In the genomic region with DNA sequence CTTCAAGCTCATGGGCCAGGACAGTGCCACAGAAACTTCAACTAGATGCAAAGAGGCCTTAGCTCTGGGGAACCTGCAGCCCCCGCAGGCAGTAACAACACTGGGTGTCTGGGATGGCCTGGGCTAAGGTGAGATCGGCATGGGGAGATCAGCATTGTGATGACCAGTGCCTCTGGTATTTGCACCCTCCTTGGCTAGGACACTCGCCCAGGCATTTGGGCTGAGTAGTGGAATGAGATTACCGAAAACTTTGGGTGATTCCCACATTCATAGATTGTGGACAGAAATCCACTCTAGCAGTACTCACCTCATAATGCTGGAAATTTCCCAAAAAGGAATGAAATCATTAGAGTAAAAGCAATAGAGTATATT, we compare ENCODE assay signal across 17 cellular contexts.
DNase-seq lines count a peak whose midpoint lies in the region; ATAC-seq and TF ChIP-seq lines count a peak whose summit lies in the region.
"Had no signal": no experiment of that assay in that cellular context is flagged by ENCODE, and none has a peak within 500 bp of the region (broad histone marks: within the 10 kb centered on the region; RNA-seq: fewer than 3 reads in every experiment).

No MANE protein-coding gene starts in this region.

- no peaks in the 10 kb centered on the region for H3K79me1 ChIP-seq in trophoblast cell (ENCODE audit: low read length)

- H4K12ac ChIP-seq in trophoblast cell (ENCODE audit: low read depth, low read length) = no peak overlapping the region

- H3K79me2 ChIP-seq in trophoblast cell (ENCODE audit: control insufficient read depth, insufficient read depth, low read length, poor library complexity) = no peaks in the 10 kb centered on the region

- H3K4ac ChIP-seq in trophoblast cell (ENCODE audit: low read depth, low read length) = no peak overlapping the region

- no peak overlapping the region for H2BK12ac ChIP-seq in trophoblast cell (ENCODE audit: low read length)

- no peaks in the 10 kb centered on the region for H3K9me3 ChIP-seq in WERI-Rb-1 (ENCODE audit: severe bottlenecking)
- H3K9me3 ChIP-seq in heart right ventricle = no peaks in the 10 kb centered on the region
- peaks cover 7% of the 10 kb centered on the region for H3K9me3 ChIP-seq in trophoblast cell (ENCODE audit: insufficient read depth, low read depth, low read length)

- H3K36me3 ChIP-seq in WERI-Rb-1 (peaks cover 22% of the 10 kb centered on the region), heart right ventricle (peaks cover 0 to 100% (median 35%) of the 10 kb centered on the region in 9 donors), trophoblast cell (ENCODE audit: control insufficient read depth in 1 of 2, insufficient read depth in 2 of 2, low read length in 2 of 2) (peaks cover 43 to 56% of the 10 kb centered on the region in 2 experiments)

- H3K4me3 ChIP-seq in WERI-Rb-1 (ENCODE audit: low read depth, low read length) = no peak overlapping the region
- no peak overlapping the region for H3K4me3 ChIP-seq in heart right ventricle
- no peak overlapping the region for H3K4me3 ChIP-seq in trophoblast cell (ENCODE audit: low read depth, low read length)

- H3K4me3 Mint-ChIP-seq in activated T-helper 1 cell treated with anti-CD3 and anti-CD28 coated beads, Interleukin-12 subunit alpha, Interleukin-12 subunit beta, Interleukin-2, Interleukin-4 antibody, amounts not matched to agents 30 ng/mL and 10 ng/mL and 1 ng/mL, durations not matched to agents 14 hours and 24 hours and 36 hours = no peak overlapping the region
- H3K4me3 Mint-ChIP-seq: activated CD4-positive, alpha-beta T cell treated with anti-CD3 and anti-CD28 coated beads for 36 hours; CD4-positive, CD25-positive, alpha-beta regulatory T cell; T-cell had no signal

- H3K27me3 ChIP-seq in WERI-Rb-1 (ENCODE audit: insufficient read depth, low read depth, severe bottlenecking) (no peaks in the 10 kb centered on the region), heart right ventricle (no peaks in the 10 kb centered on the region), trophoblast cell (ENCODE audit: insufficient read depth, low read length) (no peaks in the 10 kb centered on the region)

- H3K27ac ChIP-seq in WERI-Rb-1 = peak overlapping the region; percentile 46; the same call in 1 of the 2 replicates
- peak overlapping the region; percentile 3 to 78 (median 64) for H3K27ac ChIP-seq in heart right ventricle
- no peak overlapping the region for H3K27ac ChIP-seq in trophoblast cell (ENCODE audit: low read depth, low read length)

- H3K9ac ChIP-seq in trophoblast cell (ENCODE audit: low read length) = no peak overlapping the region

- H3K4me1 Mint-ChIP-seq in activated T-helper 1 cell treated with anti-CD3 and anti-CD28 coated beads, Interleukin-12 subunit alpha, Interleukin-12 subunit beta, Interleukin-2, Interleukin-4 antibody, amounts not matched to agents 30 ng/mL and 10 ng/mL and 1 ng/mL, durations not matched to agents 14 hours and 24 hours and 36 hours (ENCODE audit: low read depth) = no peaks in the 10 kb centered on the region
- H3K4me1 Mint-ChIP-seq: activated CD4-positive, alpha-beta T cell treated with anti-CD3 and anti-CD28 coated beads for 36 hours; T-cell had no signal

- intact Hi-C loops in heart right ventricle (cut with DNase I) = no loop called here
- intact Hi-C loops in activated T-helper 1 cell treated with anti-CD3 and anti-CD28 coated beads, Interleukin-12 subunit alpha, Interleukin-12 subunit beta, Interleukin-2, Interleukin-4 antibody, amounts not matched to agents 30 ng/mL and 10 ng/mL and 1 ng/mL, durations not matched to agents 14 hours and 24 hours and 36 hours (cut with micrococcal nuclease) = no loop called here

- no peak overlapping the region for H3K18ac ChIP-seq in trophoblast cell (ENCODE audit: low read length)

- ATAC-seq in heart right ventricle = peak in 6 of 8 donors; percentile 2 to 38 (median 16)
- ATAC-seq in HG03342 (IDR thresholded peaks at IDR 0.05; ENCODE audit: unreplicated experiment) = no peak
- ATAC-seq in HG03108 (IDR thresholded peaks at IDR 0.05; ENCODE audit: unreplicated experiment) = no peak
- ATAC-seq: activated CD4-positive, alpha-beta T cell treated with anti-CD3 and anti-CD28 coated beads for 36 hours; T-cell had no signal

- DNase-seq in EH (ENCODE audit: low read depth) (peak; percentile 43), WERI-Rb-1 (no peak), heart right ventricle (no peak), trophoblast cell (peak; percentile 2 to 31), DMS53 (lab: John Stamatoyannopoulos, UW) (no peak)
- no peak for DNase-seq in activated T-helper 1 cell treated with anti-CD3 and anti-CD28 coated beads, Interleukin-12 subunit alpha, Interleukin-12 subunit beta, Interleukin-2, Interleukin-4 antibody, amounts not matched to agents 30 ng/mL and 10 ng/mL and 1 ng/mL, durations not matched to agents 14 hours and 24 hours and 36 hours (ENCODE audit: low spot score)
- DNase-seq: activated CD4-positive, alpha-beta T cell treated with anti-CD3 and anti-CD28 coated beads for 36 hours; CD4-positive, CD25-positive, alpha-beta regulatory T cell; GF-D8; hippocampal formation; NCI-H1048; NCI-H2227 treated with DMSO at 0.1 percent for 48 hours; stimulated activated CD4-positive, alpha-beta T cell treated with anti-CD3 and anti-CD28 coated beads, Interleukin-4, amount 100 ng/mL, for 4 hours; stimulated activated naive CD4-positive, alpha-beta T cell; T-cell had no signal

- H2AFZ ChIP-seq in trophoblast cell (ENCODE audit: insufficient read depth, low read length, poor library complexity) = no peak overlapping the region

- H2BK5ac ChIP-seq in trophoblast cell (ENCODE audit: low read depth, low read length, poor library complexity) = no peak overlapping the region

- no peaks in the 10 kb centered on the region for H3K27me3 Mint-ChIP-seq in activated T-helper 1 cell treated with anti-CD3 and anti-CD28 coated beads, Interleukin-12 subunit alpha, Interleukin-12 subunit beta, Interleukin-2, Interleukin-4 antibody, amounts not matched to agents 30 ng/mL and 10 ng/mL and 1 ng/mL, durations not matched to agents 14 hours and 24 hours and 36 hours (ENCODE audit: insufficient read depth)
- H3K27me3 Mint-ChIP-seq: activated CD4-positive, alpha-beta T cell treated with anti-CD3 and anti-CD28 coated beads for 36 hours; CD4-positive, CD25-positive, alpha-beta regulatory T cell; T-cell had no signal

- H3K4me2 ChIP-seq in trophoblast cell (ENCODE audit: low read length) = no peak overlapping the region

- H3K4me1 ChIP-seq in heart right ventricle (peaks cover 4 to 33% (median 22%) of the 10 kb centered on the region in 9 donors), trophoblast cell (ENCODE audit: control insufficient read depth in 1 of 2, insufficient read depth in 2 of 2, low read length in 2 of 2) (no peaks in the 10 kb centered on the region)

- no peak overlapping the region for H4K91ac ChIP-seq in trophoblast cell (ENCODE audit: low read depth, low read length)

- no peak overlapping the region for H2BK120ac ChIP-seq in trophoblast cell (ENCODE audit: insufficient read depth, low read length, poor library complexity)

- H3K14ac ChIP-seq in trophoblast cell (ENCODE audit: low read length) = no peak overlapping the region

- no peak overlapping the region for H4K8ac ChIP-seq in trophoblast cell (ENCODE audit: low read depth, low read length)

- TF ChIP-seq CTCF in WERI-Rb-1 (IDR thresholded peaks at IDR 0.05; ENCODE audit: low read depth, low read length) (no peak), heart right ventricle (IDR thresholded peaks at IDR 0.05) (no peak)

- WGBS in heart right ventricle, 2 donors = 67 to 78% methylated on average over 4 of the region's 4 CpGs
- no CpG with 5 or more reads among the region's 4 CpGs for WGBS in trophoblast cell (ENCODE audit: extremely low coverage, insufficient coverage, insufficient read length)

- no peak overlapping the region for H3K27ac Mint-ChIP-seq in activated T-helper 1 cell treated with anti-CD3 and anti-CD28 coated beads, Interleukin-12 subunit alpha, Interleukin-12 subunit beta, Interleukin-2, Interleukin-4 antibody, amounts not matched to agents 30 ng/mL and 10 ng/mL and 1 ng/mL, durations not matched to agents 14 hours and 24 hours and 36 hours

- no peaks in the 10 kb centered on the region for H3K9me3 Mint-ChIP-seq in activated T-helper 1 cell treated with anti-CD3 and anti-CD28 coated beads, Interleukin-12 subunit alpha, Interleukin-12 subunit beta, Interleukin-2, Interleukin-4 antibody, amounts not matched to agents 30 ng/mL and 10 ng/mL and 1 ng/mL, durations not matched to agents 14 hours and 24 hours and 36 hours
- H3K9me3 Mint-ChIP-seq: CD4-positive, CD25-positive, alpha-beta regulatory T cell; T-cell had no signal

- no peak overlapping the region for H3K23ac ChIP-seq in trophoblast cell (ENCODE audit: low read length)

- no peak overlapping the region for H2AK5ac ChIP-seq in trophoblast cell (ENCODE audit: low read length)

- H3K36me3 Mint-ChIP-seq in activated T-helper 1 cell treated with anti-CD3 and anti-CD28 coated beads, Interleukin-12 subunit alpha, Interleukin-12 subunit beta, Interleukin-2, Interleukin-4 antibody, amounts not matched to agents 30 ng/mL and 10 ng/mL and 1 ng/mL, durations not matched to agents 14 hours and 24 hours and 36 hours (ENCODE audit: low read depth) = peaks cover 39% of the 10 kb centered on the region

Comparison
In these comparisons a context has a peak if more than half of its experiments do, and no peak if none do; other contexts are left out.
1. DNase-seq: peak in EH (single experiment) and trophoblast cell (2 of 2); none in WERI-Rb-1 (single experiment), heart right ventricle (0 of 2), activated T-helper 1 cell treated with anti-CD3 and anti-CD28 coated beads, Interleukin-12 subunit alpha, Interleukin-12 subunit beta, Interleukin-2, Interleukin-4 antibody, amounts not matched to agents 30 ng/mL and 10 ng/mL and 1 ng/mL, durations not matched to agents 14 hours and 24 hours and 36 hours (single experiment) and DMS53 (single experiment).
2. ATAC-seq: peak in heart right ventricle (6 of 8); none in HG03342 (single experiment) and HG03108 (single experiment).